ENCODE assay signal across 17 cellular contexts in the genomic region with DNA sequence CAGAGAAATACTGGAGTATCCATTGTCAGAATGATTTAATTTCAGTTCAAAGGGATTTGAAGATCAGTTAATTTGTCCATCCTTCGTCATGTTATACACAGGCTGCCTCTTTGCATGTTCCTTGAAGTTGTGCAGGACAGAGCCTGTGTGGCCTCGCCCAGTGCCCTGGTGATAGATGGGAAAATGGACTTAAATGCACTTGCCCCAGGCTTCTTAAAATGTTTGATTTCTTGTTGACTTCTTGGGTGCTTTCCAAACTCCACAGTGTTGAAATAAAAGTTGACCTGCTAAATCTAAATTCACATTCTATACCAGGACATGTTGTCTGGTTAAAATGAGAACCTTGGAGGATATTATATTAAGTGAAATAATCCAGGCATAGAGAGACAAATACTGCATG. TPM values are rescaled to one million over a fixed set of nuclear protein-coding genes. Genes with fewer than 3 reads are reported as not detected.
DNase-seq lines count a peak whose midpoint lies in the region; ATAC-seq and TF ChIP-seq lines count a peak whose summit lies in the region.
"Had no signal": no experiment of that assay in that cellular context is flagged by ENCODE, and none has a peak within 500 bp of the region (broad histone marks: within the 10 kb centered on the region; RNA-seq: fewer than 3 reads in every experiment).

No MANE protein-coding gene starts in this region.

- H3K27me3 Mint-ChIP-seq in endothelial cell (ENCODE audit: unreplicated experiment): no peaks in the 10 kb centered on the region

- H3K4me2 ChIP-seq in Loucy (ENCODE audit: low read depth, low read length, poor library complexity, severe bottlenecking): peak overlapping the region; percentile 66

- H3K9ac ChIP-seq in Loucy (ENCODE audit: low read depth, low read length, poor library complexity, severe bottlenecking): no peak overlapping the region
- H3K9ac ChIP-seq: BLaER1 treated with 17β-estradiol and CSF1 and Interleukin-3, amounts not matched to agents 10 nM and 100 nM had no signal

- no peak overlapping the region for H2AFZ ChIP-seq in Loucy (ENCODE audit: low read length)

- H3K36me3 ChIP-seq in Loucy (ENCODE audit: insufficient read depth, low read length) (no peaks in the 10 kb centered on the region), left lung (no peaks in the 10 kb centered on the region)
- H3K36me3 ChIP-seq: BLaER1 treated with 17β-estradiol and CSF1 and Interleukin-3, amounts not matched to agents 10 nM and 100 nM had no signal

- no peaks in the 10 kb centered on the region for H3F3A ChIP-seq in Loucy (ENCODE audit: low read depth)

- no peak overlapping the region for H3K27ac ChIP-seq in left lung
- H3K27ac ChIP-seq: BLaER1 treated with 17β-estradiol and CSF1 and Interleukin-3, amounts not matched to agents 10 nM and 100 nM had no signal

- DNase-seq in endothelial cell (ENCODE audit: low spot score) (no peak), left lung (no peak), renal cortical epithelial cell (ENCODE audit: low read depth) (peak; percentile 67), kidney glomerular epithelial cell (lab: John Stamatoyannopoulos, UW) (no peak), glomerular visceral epithelial cell (ENCODE audit: extremely low spot score) (no peak)
- DNase-seq: ACHN; CD4-positive, CD25-positive, alpha-beta regulatory T cell; DMS153; DMS79 treated with DMSO at 0.1 percent for 48 hours; EL; GOT3; H9 had no signal

- peak overlapping the region; percentile 45 for H3K27ac Mint-ChIP-seq in endothelial cell (ENCODE audit: unreplicated experiment)
- H3K27ac Mint-ChIP-seq: CD4-positive, CD25-positive, alpha-beta regulatory T cell; H9 had no signal

- no peaks in the 10 kb centered on the region for H3K36me3 Mint-ChIP-seq in endothelial cell (ENCODE audit: low read depth, unreplicated experiment)
- H3K36me3 Mint-ChIP-seq: CD4-positive, CD25-positive, alpha-beta regulatory T cell had no signal

- H3K9me2 ChIP-seq in Loucy (replicated peaks; ENCODE audit: low read depth, low read length): no peaks in the 10 kb centered on the region

- H3K4me1 ChIP-seq in Loucy (ENCODE audit: insufficient read depth, low read length, poor library complexity, severe bottlenecking) (peaks cover 24% of the 10 kb centered on the region), left lung (peaks cover 0 to 20% of the 10 kb centered on the region in 2 donors)

- peaks cover 49% of the 10 kb centered on the region for H3K4me1 Mint-ChIP-seq in endothelial cell (ENCODE audit: unreplicated experiment)
- H3K4me1 Mint-ChIP-seq: CD4-positive, CD25-positive, alpha-beta regulatory T cell had no signal

- H4K20me1 ChIP-seq in Loucy (ENCODE audit: insufficient read depth, low read length, poor library complexity, severe bottlenecking): no peaks in the 10 kb centered on the region
- H4K20me1 ChIP-seq: BLaER1 treated with 17β-estradiol and CSF1 and Interleukin-3, amounts not matched to agents 10 nM and 100 nM had no signal

- ATAC-seq in left lung: peak; percentile 83
- ATAC-seq in HG03159 (IDR thresholded peaks at IDR 0.05; ENCODE audit: unreplicated experiment): no peak
- no peak for ATAC-seq in GM19397 (IDR thresholded peaks at IDR 0.05; ENCODE audit: unreplicated experiment)
- ATAC-seq: HepG2 had no signal

- H3K27me3 ChIP-seq in Loucy (ENCODE audit: insufficient read depth, low read length, poor library complexity, severe bottlenecking): no peaks in the 10 kb centered on the region
- H3K27me3 ChIP-seq in left lung: no peaks in the 10 kb centered on the region
- H3K27me3 ChIP-seq: BLaER1 treated with 17β-estradiol and CSF1 and Interleukin-3, amounts not matched to agents 10 nM and 100 nM had no signal

- H3K79me2 ChIP-seq in Loucy (ENCODE audit: insufficient read depth, low read length): no peaks in the 10 kb centered on the region

- TF ChIP-seq CTCF in Loucy (conservative IDR thresholded peaks at IDR 0.05; ENCODE audit: low read length) (no peak), endothelial cell (IDR thresholded peaks at IDR 0.05; ENCODE audit: unreplicated experiment) (no peak), left lung (IDR thresholded peaks at IDR 0.05) (no peak)

- H3K9me3 ChIP-seq in Loucy (ENCODE audit: insufficient read depth, low read depth, low read length): no peaks in the 10 kb centered on the region
- H3K9me3 ChIP-seq in left lung: no peaks in the 10 kb centered on the region
- H3K9me3 ChIP-seq: BLaER1 treated with 17β-estradiol and CSF1 and Interleukin-3, amounts not matched to agents 10 nM and 100 nM had no signal

- intact Hi-C loops in left lung (cut with DNase I): no loop called here

- H3K9me3 Mint-ChIP-seq in endothelial cell (ENCODE audit: unreplicated experiment): no peaks in the 10 kb centered on the region
- H3K9me3 Mint-ChIP-seq: H9 had no signal

- H3K4me3 Mint-ChIP-seq in endothelial cell (ENCODE audit: unreplicated experiment): no peak overlapping the region
- H3K4me3 Mint-ChIP-seq: CD4-positive, CD25-positive, alpha-beta regulatory T cell; H9 had no signal

- H3K4me3 ChIP-seq in Loucy (ENCODE audit: low read length, poor library complexity, severe bottlenecking) (no peak overlapping the region), left lung (no peak overlapping the region)
- H3K4me3 ChIP-seq: BLaER1 treated with 17β-estradiol and CSF1 and Interleukin-3, amounts not matched to agents 10 nM and 100 nM had no signal

RNA-seq across cellular contexts. Expression of a gene that starts 25.2 kb away (rescaled TPM):
- total RNA-seq in endothelial cell (ENCODE audit: unreplicated experiment) (669 TPM), left lung (100 to 1,000 TPM; 102 to 118 TPM), renal cortical epithelial cell (74.0 and 94.8 TPM in 2 replicates)
- total RNA-seq: CD4-positive, CD25-positive, alpha-beta regulatory T cell had no signal
